Comparison of ENCODE assay signal across 20 cellular contexts in the genomic region with DNA sequence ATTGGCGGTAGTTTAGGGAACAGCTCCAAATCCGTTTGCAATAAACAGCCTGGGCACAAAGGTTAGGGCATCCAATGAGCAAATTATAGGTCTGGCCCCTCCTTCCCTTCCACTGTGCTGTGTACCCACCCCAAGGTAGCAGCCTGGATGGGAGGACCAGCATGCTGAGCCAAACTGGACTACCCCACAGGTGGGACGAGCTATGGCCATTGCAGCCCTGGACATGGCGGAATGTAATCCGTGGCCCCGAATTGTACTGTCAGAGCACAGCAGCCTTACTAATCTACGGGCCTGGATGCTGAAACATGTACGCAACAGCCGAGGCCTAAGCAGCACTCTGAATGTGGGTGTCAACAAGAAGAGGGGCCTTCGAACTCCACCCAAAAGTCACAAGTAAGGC.
"Had no signal": no experiment of that assay in that cellular context is flagged by ENCODE, and none has a peak within 500 bp of the region (broad histone marks: within the 10 kb centered on the region; RNA-seq: fewer than 3 reads in every experiment).

No MANE protein-coding gene starts in this region.

- H3K9me3 ChIP-seq: heart left ventricle, psoas muscle, suprapubic skin, thyroid gland, uterus had no signal

- H3K4me3 Mint-ChIP-seq: endodermal cell, mesothelial cell of epicardium, nephron, type B pancreatic cell had no signal

- H3K4me3 ChIP-seq: coronary artery, heart left ventricle, psoas muscle, skin epidermis, suprapubic skin, thyroid gland, uterus had no signal

- H3K27ac ChIP-seq: coronary artery, heart left ventricle, psoas muscle, suprapubic skin, thyroid gland, uterus had no signal

- H3K27ac Mint-ChIP-seq: endodermal cell, nephron, type B pancreatic cell had no signal

- H3K9me3 Mint-ChIP-seq: endodermal cell, mesothelial cell of epicardium, nephron, type B pancreatic cell had no signal

- ATAC-seq: esophagus mucosa, heart left ventricle, psoas muscle, sciatic nerve had no signal

- H3K36me3 ChIP-seq: uterus had no signal

- H3K4me1 ChIP-seq: suprapubic skin, thyroid gland, uterus had no signal

- H3K27me3 Mint-ChIP-seq: type B pancreatic cell had no signal

- H3K4me1 Mint-ChIP-seq: mesothelial cell of epicardium had no signal

- DNase-seq: effector CD4-positive, alpha-beta T cell; endodermal cell; hippocampal formation; mammary epithelial cell; psoas muscle; retina; stimulated activated CD4-positive, alpha-beta T cell treated with anti-CD3 and anti-CD28 coated beads, Interleukin-2, amount 100 ng/mL, for 24 hours; stimulated activated CD4-positive, alpha-beta T cell treated with anti-CD3 and anti-CD28 coated beads, Interleukin-4, amount 100 ng/mL, for 4 hours; stimulated activated naive CD4-positive, alpha-beta T cell treated with Interleukin-2 at 50 U/mL for 16 hours; thyroid gland; uterus had no signal

- H3K27me3 ChIP-seq: heart left ventricle, suprapubic skin, thyroid gland, uterus had no signal
